ENCODE assay signal across 9 cellular contexts in genomic region chr1:198234511-198235251, GRCh38.
DNase-seq lines count a peak whose midpoint lies in the region; ATAC-seq and TF ChIP-seq lines count a peak whose summit lies in the region.
"Had no signal": no experiment of that assay in that cellular context is flagged by ENCODE, and none has a peak within 500 bp of the region (broad histone marks: within the 10 kb centered on the region; RNA-seq: fewer than 3 reads in every experiment).

No MANE protein-coding gene starts in this region.

- H3K27ac Mint-ChIP-seq in natural killer cell, result peak overlapping the region; percentile 14 to 53

- H3K9me3 Mint-ChIP-seq in natural killer cell, result no peaks in the 10 kb centered on the region

- ATAC-seq in HG03354 (IDR thresholded peaks at IDR 0.05; ENCODE audit: poor library complexity, severe bottlenecking, unreplicated experiment), result peak; percentile 73
- ATAC-seq in natural killer cell, result peak; percentile 39 to 63 (median 62)
- ATAC-seq in GM18505 (IDR thresholded peaks at IDR 0.05; ENCODE audit: unreplicated experiment), result no peak
- ATAC-seq in HG03280 (IDR thresholded peaks at IDR 0.05; ENCODE audit: unreplicated experiment), result no peak

- no peak for DNase-seq in GM12864 (ENCODE audit: low read depth)
- no peak for DNase-seq in coronary artery (ENCODE audit: low spot score)
- DNase-seq in natural killer cell, result no peak
- no peak for DNase-seq in anterior cingulate cortex (lab: John Stamatoyannopoulos, UW)
- no peak for DNase-seq in epidermal melanocyte (ENCODE audit: insufficient read length, low spot score)
- DNase-seq: H7 had no signal

- no peak for TF ChIP-seq POLR2A in GM18505 (IDR thresholded peaks at IDR 0.05; ENCODE audit: borderline replicate concordance, extremely low read depth, insufficient read depth, insufficient read length)

- peak overlapping the region; percentile 14 for H3K4me3 ChIP-seq in GM12864 (ENCODE audit: low read depth, low read length)
- H3K4me3 ChIP-seq in coronary artery, result peak overlapping the region; percentile 45

- peak overlapping the region; percentile 47 for H3K4me3 Mint-ChIP-seq in natural killer cell

- TF ChIP-seq CTCF in GM12864 (IDR thresholded peaks at IDR 0.05; ENCODE audit: low read depth, low read length, missing control alignments) (no peak), coronary artery (IDR thresholded peaks at IDR 0.05) (no peak), natural killer cell (IDR thresholded peaks at IDR 0.05) (no peak)

- peaks cover 22 to 29% of the 10 kb centered on the region in 2 donors for H3K4me1 Mint-ChIP-seq in natural killer cell

- H3K27ac ChIP-seq in coronary artery, result no peak overlapping the region

- H3K27me3 Mint-ChIP-seq in natural killer cell (ENCODE audit: low read depth in 2 of 2), result no peaks in the 10 kb centered on the region

- H3K36me3 Mint-ChIP-seq in natural killer cell, result no peaks in the 10 kb centered on the region

- intact Hi-C loops in natural killer cell (cut with micrococcal nuclease), result loop anchor here (5.0 kb wide), 1 partner anchor 77 kb away; the partner anchor contains the start of gene NEK7

Comparison
In these comparisons a context has a peak if more than half of its experiments do, and no peak if none do; other contexts are left out.
1. ATAC-seq: peak in HG03354 (single experiment) and natural killer cell (3 of 3); none in GM18505 (single experiment) and HG03280 (single experiment).